In genomic region chr12:57864811-57865751, GRCh38 we compare ENCODE assay signal across 8 cellular contexts. TPM values are rescaled to one million over a fixed set of nuclear protein-coding genes. Genes with fewer than 3 reads are reported as not detected.
DNase-seq lines count a peak whose midpoint lies in the region; ATAC-seq and TF ChIP-seq lines count a peak whose summit lies in the region.

No MANE protein-coding gene starts in this region.

- no peaks in the 10 kb centered on the region for H3K9me3 Mint-ChIP-seq in T-cell

- H3K9me3 ChIP-seq in AG04450 (ENCODE audit: control insufficient read depth, insufficient read depth, low read length) (no peaks in the 10 kb centered on the region; the same call in 1 of the 2 replicates), ascending aorta (no peaks in the 10 kb centered on the region), right cardiac atrium (ENCODE audit: control insufficient read depth, low read length) (no peaks in the 10 kb centered on the region)

- peaks cover 6 to 15% of the 10 kb centered on the region in 2 donors for H3K27me3 Mint-ChIP-seq in T-cell

- no peaks in the 10 kb centered on the region for H3K36me3 ChIP-seq in ascending aorta

- intact Hi-C loops in ascending aorta (cut with DNase I) = loop anchor here (1.0 to 2.0 kb wide), 3 partner anchors 18 to 32 kb away; no protein-coding TSS in a partner anchor
- intact Hi-C loops in right cardiac atrium (cut with DNase I) = no loop called here

- H3K4me1 Mint-ChIP-seq in T-cell = peaks cover 5 to 8% (median 8%) of the 10 kb centered on the region in 3 donors

- peak overlapping the region; percentile 55 for H3K4me3 ChIP-seq in AG04450 (ENCODE audit: low read depth, low read length)
- peak overlapping the region; percentile 54 to 71 for H3K4me3 ChIP-seq in ascending aorta
- peak overlapping the region; percentile 80 for H3K4me3 ChIP-seq in right cardiac atrium (ENCODE audit: low read length)
- H3K4me3 ChIP-seq in retinal pigment epithelial cell (ENCODE audit: low read length) = peak overlapping the region; percentile 50

- POLR2A ChIA-PET in AG04450 (lab: Yijun Ruan, JAX) (interaction anchor here (0.6 to 4.7 kb wide), 16 partner anchors 10 to 792 kb away, joined by 3 to 78 read pairs (median 6); partner anchors contain the start of genes ATP23, CTDSP2, EEF1AKMT3 and METTL1), T-cell (lab: Charles Lee) (interaction anchor here (0.6 to 0.7 kb wide), 4 partner anchors 12 to 34 kb away, joined by 3 to 5 read pairs (median 4); no protein-coding TSS in a partner anchor)

- DNase-seq in AG04450 (ENCODE audit: low read depth, low spot score) = no peak
- DNase-seq in T-cell = peak in 21 of 34 experiments; percentile 12 to 51 (median 30)
- peak; percentile 53 to 94 for DNase-seq in ascending aorta (ENCODE audit: low spot score in 2 of 2)
- DNase-seq in right cardiac atrium = peak; percentile 89 to 95 (median 95)
- no peak for DNase-seq in retinal pigment epithelial cell (ENCODE audit: low read depth)
- no peak for DNase-seq in NCI-H128 (lab: John Stamatoyannopoulos, UW; ENCODE audit: unreplicated experiment)

- peak overlapping the region; percentile 68 to 91 (median 81) for H3K4me3 Mint-ChIP-seq in T-cell

- H3K27ac Mint-ChIP-seq in T-cell = no peak overlapping the region

- peak overlapping the region; percentile 90 for H3K27ac ChIP-seq in AG04450 (ENCODE audit: low read depth, low read length)
- peak overlapping the region; percentile 94 to 96 for H3K27ac ChIP-seq in ascending aorta
- peak overlapping the region; percentile 98 for H3K27ac ChIP-seq in right cardiac atrium (ENCODE audit: low read length)

- no peaks in the 10 kb centered on the region for H3K36me3 Mint-ChIP-seq in T-cell

- H3K27me3 ChIP-seq in AG04450 (ENCODE audit: control insufficient read depth, insufficient read depth, low read length) (no peaks in the 10 kb centered on the region), ascending aorta (no peaks in the 10 kb centered on the region), right cardiac atrium (ENCODE audit: control insufficient read depth, insufficient read depth) (no peaks in the 10 kb centered on the region)

- under 1% methylated on average over 66 of the region's 66 CpGs for WGBS in right cardiac atrium

- H3K4me1 ChIP-seq in ascending aorta (peaks cover 13 to 39% of the 10 kb centered on the region in 2 donors), right cardiac atrium (ENCODE audit: control insufficient read depth, insufficient read depth, low read length) (peaks cover 2% of the 10 kb centered on the region)

- TF ChIP-seq CTCF in AG04450 (IDR thresholded peaks at IDR 0.05; ENCODE audit: low read depth, low read length) = no peak
- no peak for TF ChIP-seq CTCF in ascending aorta (IDR thresholded peaks at IDR 0.05)
- TF ChIP-seq CTCF in retinal pigment epithelial cell (conservative IDR thresholded peaks at IDR 0.05; ENCODE audit: low read depth, low read length) = no peak

- CTCF ChIA-PET in AG04450 (lab: Charles Lee) (interaction anchor here (0.6 to 2.5 kb wide), 11 partner anchors 8 to 56 kb away, joined by 3 to 9 read pairs (median 3); partner anchors contain the start of gene CTDSP2), T-cell (lab: Charles Lee) (interaction anchor here (0.6 to 1.4 kb wide), 6 partner anchors 15 to 109 kb away, joined by 3 to 18 read pairs (median 4); no protein-coding TSS in a partner anchor)

- ATAC-seq in GM19023 (IDR thresholded peaks at IDR 0.05; ENCODE audit: unreplicated experiment) (peak; percentile 75), HG03354 (IDR thresholded peaks at IDR 0.05; ENCODE audit: poor library complexity, severe bottlenecking, unreplicated experiment) (peak; percentile 74), T-cell (replicated peaks in 1 of 4) (peak; percentile 82 to 90 (median 86)), right cardiac atrium (peak; percentile 95 to 96)

RNA-seq across cellular contexts. Expression of gene CTDSP2, which starts 18.6 kb away (rescaled TPM):
- polyA plus RNA-seq in AG04450 (2011; rRNA removed) (292 and 305 TPM in 2 replicates), right cardiac atrium (41.7 TPM)
- polyA minus RNA-seq in AG04450 (2011; rRNA and poly(A)+ RNA removed) = 367 and 414 TPM in 2 replicates
- total RNA-seq in T-cell (100 to 1,000 TPM; 132 to 246 (median 234) TPM), ascending aorta (129 TPM), right cardiac atrium (100 to 1,000 TPM in 2 of 4 donors, 10 to 100 TPM in 2; 94.3 to 116 (median 103) TPM)

RNA-seq across cellular contexts. Expression of gene AVIL, which starts 46.5 kb away (rescaled TPM):
- polyA plus RNA-seq in AG04450 (2011; rRNA removed) (3.5 and 4.7 TPM in 2 replicates), right cardiac atrium (3.2 TPM)
- polyA minus RNA-seq in AG04450 (2011; rRNA and poly(A)+ RNA removed) = 2.7 and 4.4 TPM in 2 replicates
- total RNA-seq in T-cell (10 to 100 TPM in 1 of 5 donors, 1 to 10 TPM in 4; 2.2 to 12.3 (median 8.9) TPM), ascending aorta (6.4 TPM), right cardiac atrium (1 to 10 TPM; 2.6 to 4.1 (median 3.2) TPM)

Comparison
In these comparisons a context has a peak if more than half of its experiments do, and no peak if none do; other contexts are left out.
1. DNase-seq: peak in T-cell (21 of 34), ascending aorta (2 of 2) and right cardiac atrium (3 of 3); none in AG04450 (single experiment), retinal pigment epithelial cell (single experiment) and NCI-H128 (single experiment).
2. Peak in every context shown above with its lines, with median percentiles within 50 percentile points of each other: H3K27ac ChIP-seq, H3K4me3 ChIP-seq and ATAC-seq.